Comparison of ENCODE assay signal across 18 cellular contexts in genomic region chr2:151106805-151107490, GRCh38.
DNase-seq lines count a peak whose midpoint lies in the region; ATAC-seq, FAIRE-seq and TF ChIP-seq lines count a peak whose summit lies in the region.
"Had no signal": no experiment of that assay in that cellular context is flagged by ENCODE, and none has a peak within 500 bp of the region (broad histone marks: within the 10 kb centered on the region; RNA-seq: fewer than 3 reads in every experiment).

No MANE protein-coding gene starts in this region.

- no peak overlapping the region for H3K9ac ChIP-seq in PC-3 (ENCODE audit: low read length)
- no peak overlapping the region for H3K9ac ChIP-seq in H1 (replicated peaks in 1 of 4; ENCODE audit: extremely low read depth in 1 of 4, low read depth in 3 of 4, low read length in 3 of 4)
- H3K9ac ChIP-seq in keratinocyte (ENCODE audit: control insufficient read depth, extremely low read depth, insufficient read depth, low read length), result no peak overlapping the region

- H3K9me3 Mint-ChIP-seq in glutamatergic neuron (ENCODE audit: unreplicated experiment) (no peaks in the 10 kb centered on the region), Calu3 (ENCODE audit: low read depth, unreplicated experiment) (peaks cover 8% of the 10 kb centered on the region)

- H3K56ac ChIP-seq in H1 (replicated peaks; ENCODE audit: insufficient read length, low read depth, low read length), result no peak overlapping the region

- POLR2A ChIA-PET in PC-3 (lab: Charles Lee; ENCODE audit: unreplicated experiment) (no interaction called here), H1 (lab: Charles Lee; ENCODE audit: partially characterized antibody) (no interaction called here)

- H3K4me1 Mint-ChIP-seq in glutamatergic neuron (ENCODE audit: low read depth, unreplicated experiment), result peaks cover 8% of the 10 kb centered on the region
- H3K4me1 Mint-ChIP-seq in Calu3 (ENCODE audit: low read depth, unreplicated experiment), result no peaks in the 10 kb centered on the region

- no peak overlapping the region for H3K18ac ChIP-seq in H1 (ENCODE audit: extremely low read depth, low read length)

- no peak overlapping the region for H2BK12ac ChIP-seq in H1 (ENCODE audit: low read depth, low read length)

- H3K9me1 ChIP-seq in keratinocyte (ENCODE audit: control insufficient read depth, extremely low read depth, insufficient read depth, low read length), result no peaks in the 10 kb centered on the region

- no peak overlapping the region for H3K23ac ChIP-seq in H1 (ENCODE audit: insufficient read length)

- TF ChIP-seq EP300 in H1 (IDR thresholded peaks at IDR 0.05; ENCODE audit: borderline replicate concordance in 1 of 2, low read depth in 2 of 2, low read length in 2 of 2), result no peak

- TF ChIP-seq POLR2A in H1 (IDR thresholded peaks at IDR 0.05; ENCODE audit: control extremely low read depth in 1 of 2, low read depth in 2 of 2, low read length in 2 of 2), result no peak

- no peaks in the 10 kb centered on the region for H4K20me1 ChIP-seq in PC-3 (ENCODE audit: low read length)
- H4K20me1 ChIP-seq in H1 (replicated peaks in 1 of 2; ENCODE audit: control insufficient read depth in 1 of 2, insufficient read depth in 2 of 2, low read length in 2 of 2), result no peaks in the 10 kb centered on the region
- H4K20me1 ChIP-seq in keratinocyte (ENCODE audit: control insufficient read depth, extremely low read depth, insufficient read depth, low read length), result no peaks in the 10 kb centered on the region

- H3K36me3 Mint-ChIP-seq in glutamatergic neuron (ENCODE audit: unreplicated experiment), result no peaks in the 10 kb centered on the region
- H3K36me3 Mint-ChIP-seq in Calu3 (ENCODE audit: insufficient read depth, unreplicated experiment), result no peaks in the 10 kb centered on the region

- peak; percentile 32 for ATAC-seq in PC-3
- no peak for ATAC-seq in HG02852 (IDR thresholded peaks at IDR 0.05; ENCODE audit: unreplicated experiment)
- ATAC-seq: A549 had no signal

- no peaks in the 10 kb centered on the region for H3K9me3 ChIP-seq in PC-3 (ENCODE audit: low read length)
- peaks cover 12 to 18% of the 10 kb centered on the region in 2 experiments; a peak in 3 of 4 replicates for H3K9me3 ChIP-seq in H1 (ENCODE audit: insufficient read depth in 2 of 2, low read depth in 1 of 2, low read length in 1 of 2)
- H3K9me3 ChIP-seq in keratinocyte (ENCODE audit: control insufficient read depth, low read depth, low read length), result no peaks in the 10 kb centered on the region
- H3K9me3 ChIP-seq: Caco-2 had no signal

- WGBS in H1 (ENCODE audit: extremely low coverage in 1 of 2, insufficient coverage in 1 of 2, insufficient read length in 1 of 2, insufficient replicate concordance in 2 of 2, low coverage in 1 of 2, low lambda C conversion rate in 2 of 2, missing lambda C conversion rate in 1 of 2), 2 experiments, result 96% methylated on average over 3 of the region's 3 CpGs; no CpG with 5 or more reads in 1 of the 2 experiments

- H3F3A ChIP-seq in PC-3 (ENCODE audit: low read length, unreplicated experiment), result no peaks in the 10 kb centered on the region

- H3K36me3 ChIP-seq in PC-3 (ENCODE audit: low read depth, low read length), result no peaks in the 10 kb centered on the region
- peaks cover 0 to 5% (median 3%) of the 10 kb centered on the region in 4 experiments; a peak in 3 of 8 replicates for H3K36me3 ChIP-seq in H1 (ENCODE audit: control insufficient read depth in 2 of 4, insufficient read depth in 4 of 4, low read length in 3 of 4)
- no peaks in the 10 kb centered on the region for H3K36me3 ChIP-seq in keratinocyte (ENCODE audit: control insufficient read depth in 2 of 2, extremely low read depth in 1 of 2, insufficient read depth in 2 of 2, low read length in 2 of 2)

- no peaks in the 10 kb centered on the region for H3K79me2 ChIP-seq in PC-3 (ENCODE audit: low read length)
- no peaks in the 10 kb centered on the region; a peak in 1 of 4 replicates for H3K79me2 ChIP-seq in H1 (ENCODE audit: control insufficient read depth in 1 of 2, insufficient read depth in 2 of 2, low read length in 2 of 2)
- H3K79me2 ChIP-seq in keratinocyte (ENCODE audit: control insufficient read depth, insufficient read depth, low read length), result no peaks in the 10 kb centered on the region

- H3K4ac ChIP-seq in H1 (replicated peaks; ENCODE audit: insufficient read length, low read depth, low read length), result no peak overlapping the region

- no peaks in the 10 kb centered on the region for H3K79me1 ChIP-seq in H1 (ENCODE audit: low read depth, low read length)

- H3K4me3 ChIP-seq in PC-3 (ENCODE audit: low read length) (no peak overlapping the region), H1 (ENCODE audit: extremely low read depth in 1 of 4, insufficient read depth in 2 of 4, low read depth in 3 of 4, low read length in 4 of 4) (no peak overlapping the region), keratinocyte (ENCODE audit: control insufficient read depth in 2 of 3, extremely low read depth in 1 of 3, insufficient read depth in 2 of 3, low read depth in 1 of 3, low read length in 3 of 3) (no peak overlapping the region)
- H3K4me3 ChIP-seq: A549 had no signal

- no peak overlapping the region for H4K5ac ChIP-seq in H1 (ENCODE audit: insufficient read length, low read depth, low read length)

- H3K4me1 ChIP-seq in PC-3 (ENCODE audit: insufficient read depth, low read length) (peaks cover 16% of the 10 kb centered on the region; the same call in 1 of the 2 replicates), H1 (replicated peaks in 1 of 4; ENCODE audit: control insufficient read depth in 3 of 4, insufficient read depth in 4 of 4, low read length in 3 of 4) (peaks cover 0 to 7% (median 2%) of the 10 kb centered on the region in 4 experiments; a peak in 2 of 7 replicates), keratinocyte (ENCODE audit: control insufficient read depth, extremely low read depth, insufficient read depth, low read length) (peaks cover 3% of the 10 kb centered on the region)
- H3K4me1 ChIP-seq: A549, Caco-2 had no signal

- H3K14ac ChIP-seq in H1 (ENCODE audit: insufficient read length), result no peak overlapping the region

- H3K27me3 Mint-ChIP-seq in glutamatergic neuron (ENCODE audit: unreplicated experiment) (peaks cover 2% of the 10 kb centered on the region), Calu3 (ENCODE audit: unreplicated experiment) (no peaks in the 10 kb centered on the region)

- no peak overlapping the region for H3K27ac ChIP-seq in PC-3 (ENCODE audit: low read length)
- H3K27ac ChIP-seq in H1 (ENCODE audit: low read depth, low read length), result no peak overlapping the region
- H3K27ac ChIP-seq in keratinocyte (ENCODE audit: control insufficient read depth, insufficient read depth, low read length), result no peak overlapping the region
- H3K27ac ChIP-seq: A549 had no signal

- H2AFZ ChIP-seq in PC-3 (ENCODE audit: low read length) (no peak overlapping the region), H1 (ENCODE audit: low read length) (0 out of 2 replicates have a peak overlapping the region, but pooled peaks have one; percentile 2), keratinocyte (ENCODE audit: control insufficient read depth, low read length) (no peak overlapping the region)

- no peak overlapping the region for H2BK20ac ChIP-seq in H1 (ENCODE audit: low read length)

- BruUV-seq in PC-3 (replicated peaks; lab: Mats Ljungman, UMichigan), result no TSS peak
- BruUV-seq in Calu3 (replicated peaks; lab: Mats Ljungman, UMichigan), result no TSS peak

- dilution Hi-C loops in keratinocyte (cut with MboI; ENCODE audit: extremely low pct_ligation_motif_present, low sequenced_read_pairs), result no loop called here

- no peak overlapping the region for H2BK5ac ChIP-seq in H1 (ENCODE audit: low read depth, low read length)

- no peak overlapping the region for H3K4me2 ChIP-seq in PC-3 (ENCODE audit: low read length)
- no peak overlapping the region for H3K4me2 ChIP-seq in H1 (ENCODE audit: insufficient read depth in 1 of 2, low read depth in 2 of 2, low read length in 2 of 2)
- no peak overlapping the region for H3K4me2 ChIP-seq in keratinocyte (ENCODE audit: control insufficient read depth, extremely low read depth, insufficient read depth, low read depth, low read length)
- H3K4me2 ChIP-seq: A549 had no signal

- DNase-seq in EH (ENCODE audit: low read depth) (peak; percentile 29), PC-3 (peak; percentile 59), H1 (ENCODE audit: low read depth in 1 of 2, low spot score in 2 of 2) (no peak), keratinocyte (ENCODE audit: low read depth, low spot score) (peak; percentile 4), glutamatergic neuron (no peak), Calu3 (no peak)
- DNase-seq: AML-193, Caco-2, DMS79, GDM1, KBM-7, NCI-H1092 treated with DMSO at 0.1 percent for 48 hours, NCI-H1694 treated with DMSO at 0.1 percent for 48 hours, NCI-H510A treated with DMSO at 0.1 percent for 48 hours, RPMI8226 had no signal

- H3K27me3 ChIP-seq in PC-3 (ENCODE audit: low read length), result no peaks in the 10 kb centered on the region
- H3K27me3 ChIP-seq in H1 (replicated peaks in 1 of 4; ENCODE audit: control insufficient read depth in 3 of 4, extremely low read depth in 1 of 4, insufficient read depth in 3 of 4, low read length in 3 of 4), result no peaks in the 10 kb centered on the region
- no peaks in the 10 kb centered on the region for H3K27me3 ChIP-seq in keratinocyte (ENCODE audit: control insufficient read depth, extremely low read depth, insufficient read depth, low read length)

- H3K9me2 ChIP-seq in PC-3 (replicated peaks; ENCODE audit: low read length), result no peaks in the 10 kb centered on the region

- no peak overlapping the region for H4K8ac ChIP-seq in H1 (ENCODE audit: extremely low read depth, insufficient read depth, low read length)

- no peak overlapping the region for H2BK15ac ChIP-seq in H1 (ENCODE audit: low read length)

- TF ChIP-seq CTCF in PC-3 (conservative IDR thresholded peaks at IDR 0.05; ENCODE audit: low read depth, low read length) (no peak), H1 (IDR thresholded peaks at IDR 0.05; ENCODE audit: control extremely low read depth in 1 of 3, insufficient read depth in 1 of 3, low read depth in 1 of 3, low read length in 3 of 3) (no peak), keratinocyte (optimal IDR thresholded peaks at IDR 0.05 in 1 of 3, IDR thresholded peaks at IDR 0.05 in 1 of 3, conservative IDR thresholded peaks at IDR 0.05 in 1 of 3; ENCODE audit: extremely low read depth in 1 of 3, insufficient read depth in 2 of 3, low read length in 3 of 3) (no peak), glutamatergic neuron (IDR thresholded peaks at IDR 0.05; ENCODE audit: partially characterized antibody, unreplicated experiment) (no peak), Calu3 (IDR thresholded peaks at IDR 0.05; ENCODE audit: unreplicated experiment) (no peak)

- CTCF ChIA-PET in PC-3 (lab: Charles Lee) (no interaction called here), H1 (lab: Charles Lee; ENCODE audit: partially characterized antibody) (interaction anchor here (1.1 to 1.9 kb wide), 6 partner anchors 9 to 132 kb away, joined by 3 to 7 read pairs (median 4); no protein-coding TSS in a partner anchor), Calu3 (lab: Charles Lee) (no interaction called here)

- no peak overlapping the region for H2BK120ac ChIP-seq in H1 (replicated peaks; ENCODE audit: low read depth, low read length)

- H3K27ac Mint-ChIP-seq in glutamatergic neuron (ENCODE audit: unreplicated experiment) (no peak overlapping the region), Calu3 (ENCODE audit: unreplicated experiment) (no peak overlapping the region)

- no peak overlapping the region for H2AK5ac ChIP-seq in H1 (ENCODE audit: low read depth, low read length)

- intact Hi-C loops in PC-3 (cut with micrococcal nuclease) (no loop called here), Calu3 (cut with micrococcal nuclease; ENCODE audit: unreplicated experiment) (no loop called here)

- no peak for TF ChIP-seq RAD21 in H1 (IDR thresholded peaks at IDR 0.05 in 1 of 2, conservative IDR thresholded peaks at IDR 0.05 in 1 of 2; ENCODE audit: low read depth in 2 of 2, low read length in 2 of 2)

- no peak overlapping the region for H4K91ac ChIP-seq in H1 (replicated peaks; ENCODE audit: insufficient read length, low read length)

- FAIRE-seq in H1 (lab: Jason Lieb, UNC) (no peak), keratinocyte (lab: Jason Lieb, UNC) (peak; percentile 57)
- FAIRE-seq: A549, H54 had no signal

- H3K4me3 Mint-ChIP-seq in glutamatergic neuron (ENCODE audit: unreplicated experiment) (no peak overlapping the region), Calu3 (ENCODE audit: low read depth, unreplicated experiment) (no peak overlapping the region)

- no peaks in the 10 kb centered on the region for H3K23me2 ChIP-seq in H1 (ENCODE audit: low read depth, low read length)

Comparison
In these comparisons a context has a peak if more than half of its experiments do, and no peak if none do; other contexts are left out.
1. DNase-seq: peak in EH (single experiment), PC-3 (single experiment) and keratinocyte (single experiment); none in H1 (0 of 2), glutamatergic neuron (single experiment) and Calu3 (single experiment).